ENCODE assay signal across 12 cellular contexts in the genomic region with DNA sequence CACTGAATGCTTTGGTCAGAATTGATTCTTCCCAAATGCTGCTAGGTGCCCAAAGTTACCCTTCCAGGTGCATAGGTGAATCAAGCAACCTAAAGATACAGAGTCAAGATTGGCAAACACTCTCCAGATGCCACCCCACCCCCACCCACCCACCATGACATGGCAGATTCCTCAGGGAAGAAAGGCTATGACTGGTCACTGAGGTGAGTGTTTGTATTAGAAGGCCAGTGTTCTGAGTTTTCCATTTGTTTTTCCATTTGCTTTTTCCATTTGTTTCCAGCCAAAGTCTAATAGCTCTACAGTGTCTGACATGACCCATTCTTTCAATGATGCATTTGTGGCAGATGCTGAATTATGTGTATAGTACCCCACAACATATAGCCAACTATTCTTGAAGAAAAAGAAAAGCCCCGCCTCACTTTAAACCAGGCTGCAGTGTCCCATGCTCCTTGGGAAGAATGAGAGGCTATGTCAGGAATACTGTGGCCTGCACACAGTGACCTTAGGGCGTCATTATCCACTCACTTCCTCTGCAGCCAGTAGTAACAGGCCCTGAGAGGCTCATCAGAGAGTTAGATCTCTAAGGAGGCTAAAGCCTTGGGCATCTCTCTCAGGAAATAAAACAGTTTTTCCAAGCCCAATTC. TPM values are rescaled to one million over a fixed set of nuclear protein-coding genes. Genes with fewer than 3 reads are reported as not detected.
DNase-seq lines count a peak whose midpoint lies in the region; ATAC-seq and TF ChIP-seq lines count a peak whose summit lies in the region.
"Had no signal": no experiment of that assay in that cellular context is flagged by ENCODE, and none has a peak within 500 bp of the region (broad histone marks: within the 10 kb centered on the region; RNA-seq: fewer than 3 reads in every experiment).

No MANE protein-coding gene starts in this region.

- TF ChIP-seq POLR2A in body of pancreas (IDR thresholded peaks at IDR 0.05) (no peak), uterus (IDR thresholded peaks at IDR 0.05) (no peak)

- TF ChIP-seq CTCF in body of pancreas (IDR thresholded peaks at IDR 0.05) (no peak), uterus (IDR thresholded peaks at IDR 0.05) (no peak), BE2C (IDR thresholded peaks at IDR 0.05; ENCODE audit: low read depth, low read length) (no peak)

- H3K4me3 ChIP-seq in body of pancreas: no peak overlapping the region
- H3K4me3 ChIP-seq in uterus: no peak overlapping the region
- no peak overlapping the region for H3K4me3 ChIP-seq in BE2C (ENCODE audit: low read depth, low read length)

- no peaks in the 10 kb centered on the region for H3K36me3 ChIP-seq in body of pancreas (replicated peaks in 1 of 2; ENCODE audit: insufficient read depth in 1 of 2, low read depth in 2 of 2)
- H3K36me3 ChIP-seq in uterus: no peaks in the 10 kb centered on the region
- no peaks in the 10 kb centered on the region for H3K36me3 ChIP-seq in BE2C

- 84 to 88% methylated on average over 2 of the region's 2 CpGs for WGBS in body of pancreas, 2 donors

- DNase-seq in HT1080 (ENCODE audit: low read depth) (peak; percentile 74), body of pancreas (no peak), lung microvascular endothelial cell (ENCODE audit: low read depth in 2 of 2) (peak; percentile 26 to 65), uterus (no peak), BE2C (no peak)
- DNase-seq: activated CD8-positive, alpha-beta T cell treated with anti-CD3 and anti-CD28 coated beads for 36 hours; activated naive CD8-positive, alpha-beta T cell treated with anti-CD3 and anti-CD28 coated beads, Interleukin-2, amount 10 ng/mL, durations not matched to agents 7 days and 5 days; effector CD8-positive, alpha-beta T cell; nephron progenitor cell; stimulated activated CD4-positive, alpha-beta T cell treated with anti-CD3 and anti-CD28 coated beads, Interleukin-1b, Interleukin-23, amount 100 ng/mL, for 48 hours had no signal

- peak overlapping the region; percentile 22 to 60 (median 48) for H3K27ac ChIP-seq in body of pancreas
- peak overlapping the region; percentile 81 to 87 for H3K27ac ChIP-seq in uterus

- intact Hi-C loops in body of pancreas (cut with DNase I) (no loop called here), uterus (cut with DNase I; ENCODE audit: low total_unique reads) (no loop called here)

- H3K4me1 ChIP-seq in body of pancreas (peaks cover 19% of the 10 kb centered on the region), uterus (no peaks in the 10 kb centered on the region), BE2C (no peaks in the 10 kb centered on the region; the same call in 1 of the 2 replicates)

- ATAC-seq in body of pancreas (peak; percentile 63), esophagus mucosa (no peak), HG02610 (IDR thresholded peaks at IDR 0.05; ENCODE audit: unreplicated experiment) (no peak)
- ATAC-seq: activated CD8-positive, alpha-beta T cell treated with anti-CD3 and anti-CD28 coated beads for 36 hours had no signal

- no peaks in the 10 kb centered on the region for H3K27me3 ChIP-seq in body of pancreas
- no peaks in the 10 kb centered on the region for H3K27me3 ChIP-seq in uterus
- H3K27me3 ChIP-seq in BE2C: no peaks in the 10 kb centered on the region

- no peaks in the 10 kb centered on the region for H3K9me3 ChIP-seq in body of pancreas
- H3K9me3 ChIP-seq in uterus: no peaks in the 10 kb centered on the region
- H3K9me3 ChIP-seq in BE2C: no peaks in the 10 kb centered on the region; the same call in 1 of the 2 replicates

RNA-seq across cellular contexts. Expression of a gene that starts 16.1 kb away (rescaled TPM):
- 33.4 and 36.8 TPM in 2 replicates for total RNA-seq in HT1080 (2014; rRNA removed; shearing (Covaris generic))
- 84.0 and 91.1 TPM in 2 replicates for polyA plus RNA-seq in HT1080 (2015; cell fraction: cytosol; rRNA removed)
- polyA plus RNA-seq in HT1080 (2015; cell fraction: nucleus; rRNA removed): 46.9 and 48.2 TPM in 2 replicates
- 10 to 100 TPM; 22.1 to 31.0 TPM for total RNA-seq in body of pancreas
- 19.2 and 20.5 TPM in 2 replicates for total RNA-seq in lung microvascular endothelial cell
- total RNA-seq in uterus: 10 to 100 TPM; 38.9 to 58.8 (median 52.2) TPM
- polyA plus RNA-seq in BE2C (2012; ENCODE audit: insufficient read depth, insufficient read length, low read depth): 7.8 TPM
- total RNA-seq in esophagus mucosa: 9.8 TPM

Comparison
In these comparisons a context has a peak if more than half of its experiments do, and no peak if none do; other contexts are left out.
1. DNase-seq: peak in HT1080 (single experiment) and lung microvascular endothelial cell (2 of 2); none in body of pancreas (0 of 4), uterus (0 of 2) and BE2C (single experiment).